26 cellular contexts compared by ENCODE assay signal in the genomic region with DNA sequence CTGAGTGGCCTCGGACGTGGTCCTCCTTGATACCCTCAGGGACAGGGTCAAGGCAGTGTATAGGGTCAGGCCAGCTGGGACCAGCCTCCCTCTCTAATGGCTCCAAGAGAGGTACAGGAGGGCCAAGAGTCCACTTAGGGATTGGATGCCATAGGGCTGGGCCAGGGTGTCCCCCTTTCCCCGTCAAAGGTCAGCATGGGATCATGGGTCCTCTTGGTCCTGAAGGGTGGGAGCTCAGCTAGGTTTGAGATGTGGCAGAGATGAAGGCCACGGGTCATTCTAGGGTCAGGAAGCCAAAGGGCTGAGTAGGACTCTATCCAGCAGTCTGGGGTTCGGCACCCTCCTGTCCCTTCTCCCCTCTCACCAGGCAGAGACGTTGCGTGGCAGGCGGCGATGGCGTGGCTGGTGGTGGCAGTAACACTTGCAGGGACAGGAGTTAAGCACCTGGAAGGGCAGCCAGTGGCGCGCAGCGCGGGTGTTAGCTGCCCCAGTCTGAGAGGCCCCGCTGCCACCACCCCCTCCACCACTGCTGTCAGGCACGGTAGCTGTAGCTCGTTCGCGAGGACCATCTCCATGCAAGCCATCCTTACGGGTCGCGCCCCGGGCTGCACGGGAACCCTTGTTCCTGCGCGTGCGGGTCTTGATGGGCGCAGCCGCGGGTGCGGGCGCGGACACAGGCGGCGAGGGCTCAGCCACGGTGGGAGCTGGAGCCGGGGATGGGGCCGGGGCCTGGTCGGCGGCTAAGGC. TPM values are rescaled to one million over a fixed set of nuclear protein-coding genes. Genes with fewer than 3 reads are reported as not detected.
DNase-seq lines count a peak whose midpoint lies in the region; ATAC-seq and TF ChIP-seq lines count a peak whose summit lies in the region.
"Had no signal": no experiment of that assay in that cellular context is flagged by ENCODE, and none has a peak within 500 bp of the region (broad histone marks: within the 10 kb centered on the region; RNA-seq: fewer than 3 reads in every experiment).

No MANE protein-coding gene starts in this region.

- H3K4me3 Mint-ChIP-seq in CD4-positive, alpha-beta T cell, result peak overlapping the region; percentile 54
- H3K4me3 Mint-ChIP-seq in WTC11, result no peak overlapping the region
- no peak overlapping the region for H3K4me3 Mint-ChIP-seq in nephron progenitor cell
- H3K4me3 Mint-ChIP-seq: activated naive CD8-positive, alpha-beta T cell treated with anti-CD3 and anti-CD28 coated beads, Interleukin-2, amount 50 U/mL, for 24 hours; mesothelial cell of epicardium; stimulated activated naive CD8-positive, alpha-beta T cell treated with anti-CD3 and anti-CD28 coated beads, Interleukin-15, Interleukin-2, amounts not matched to agents 100 ng/mL and 50 ng/mL, for 24 hours had no signal

- no peak overlapping the region for H3K4me3 ChIP-seq in AG04450 (ENCODE audit: low read depth, low read length)
- H3K4me3 ChIP-seq: left ventricle myocardium inferior, ovary, right atrium auricular region, tibial artery had no signal

- no peak for ATAC-seq in CD4-positive, alpha-beta T cell (ENCODE audit: poor library complexity)
- no peak for ATAC-seq in WTC11
- no peak for ATAC-seq in GM19035 (IDR thresholded peaks at IDR 0.05; ENCODE audit: unreplicated experiment)
- ATAC-seq: activated naive CD8-positive, alpha-beta T cell treated with anti-CD3 and anti-CD28 coated beads, Interleukin-2, amount 50 U/mL, for 24 hours; naive thymus-derived CD4-positive, alpha-beta T cell had no signal

- peak overlapping the region; percentile 21 for H3K27ac ChIP-seq in AG04450 (ENCODE audit: low read depth, low read length)
- no peak overlapping the region for H3K27ac ChIP-seq in CD4-positive, alpha-beta T cell (ENCODE audit: low read depth, low read length)
- H3K27ac ChIP-seq: left ventricle myocardium inferior, ovary, right atrium auricular region, tibial artery had no signal

- intact Hi-C loops in CD4-positive, alpha-beta T cell (cut with DNase I, micrococcal nuclease), result loop anchor here in 1 of 2 experiments (5.0 kb wide), 1 partner anchor 48 kb away; a partner anchor contains a TSS

- peaks cover 4% of the 10 kb centered on the region; the same call in 1 of the 2 replicates for H3K9me3 ChIP-seq in AG04450 (ENCODE audit: control insufficient read depth, insufficient read depth, low read length)
- H3K9me3 ChIP-seq in CD4-positive, alpha-beta T cell (ENCODE audit: control insufficient read depth, low read length), result no peaks in the 10 kb centered on the region
- H3K9me3 ChIP-seq: left ventricle myocardium inferior, ovary, right atrium auricular region, tibial artery had no signal

- POLR2A ChIA-PET in AG04450 (lab: Yijun Ruan, JAX), result no interaction called here
- POLR2A ChIA-PET in CD4-positive, alpha-beta T cell (lab: Charles Lee), result interaction anchor here (0.9 to 1.7 kb wide), 3 partner anchors 10 to 18 kb away, joined by 3 to 9 read pairs (median 8); a partner anchor contains a TSS
- POLR2A ChIA-PET in WTC11 (lab: Charles Lee), result interaction anchor here (0.8 to 1.5 kb wide), 4 partner anchors 9 to 66 kb away, joined by 3 to 4 read pairs (median 3); a partner anchor contains a TSS

- TF ChIP-seq CTCF in AG04450 (IDR thresholded peaks at IDR 0.05; ENCODE audit: low read depth, low read length) (no peak), WTC11 (IDR thresholded peaks at IDR 0.05) (no peak), nephron progenitor cell (IDR thresholded peaks at IDR 0.05) (peak; percentile 2)
- no peak for TF ChIP-seq CTCF in CD4-positive, alpha-beta T cell (IDR thresholded peaks at IDR 0.05)

- CTCF ChIA-PET in AG04450 (lab: Charles Lee) (interaction anchor here (0.5 to 2.1 kb wide), 6 partner anchors 11 to 448 kb away, joined by 3 to 10 read pairs (median 3); a partner anchor contains a TSS), WTC11 (lab: Charles Lee) (interaction anchor here (0.5 to 5.4 kb wide), 16 partner anchors 9 to 408 kb away, joined by 3 to 94 read pairs (median 6); a partner anchor contains a TSS)
- CTCF ChIA-PET in CD4-positive, alpha-beta T cell (lab: Charles Lee), result interaction anchor here (0.8 kb wide), 1 partner anchor 18 kb away, joined by 3 read pairs; a partner anchor contains a TSS

- H3K27me3 Mint-ChIP-seq in CD4-positive, alpha-beta T cell, result peaks cover 42% of the 10 kb centered on the region
- H3K27me3 Mint-ChIP-seq in WTC11 (ENCODE audit: low read depth) (peaks cover 3% of the 10 kb centered on the region; the same call in 1 of the 2 replicates), nephron progenitor cell (ENCODE audit: low read depth, poor library complexity) (peaks cover 16% of the 10 kb centered on the region)

- H3K9me3 Mint-ChIP-seq in CD4-positive, alpha-beta T cell, result no peaks in the 10 kb centered on the region
- no peaks in the 10 kb centered on the region for H3K9me3 Mint-ChIP-seq in WTC11
- H3K9me3 Mint-ChIP-seq in nephron progenitor cell, result no peaks in the 10 kb centered on the region
- H3K9me3 Mint-ChIP-seq: activated naive CD8-positive, alpha-beta T cell treated with anti-CD3 and anti-CD28 coated beads, Interleukin-2, amount 50 U/mL, for 24 hours; mesothelial cell of epicardium; stimulated activated naive CD8-positive, alpha-beta T cell treated with anti-CD3 and anti-CD28 coated beads, Interleukin-15, Interleukin-2, amounts not matched to agents 100 ng/mL and 50 ng/mL, for 24 hours had no signal

- no peak overlapping the region for H3K27ac Mint-ChIP-seq in CD4-positive, alpha-beta T cell
- H3K27ac Mint-ChIP-seq in WTC11 (no peak overlapping the region), nephron progenitor cell (no peak overlapping the region)
- H3K27ac Mint-ChIP-seq: activated naive CD8-positive, alpha-beta T cell treated with anti-CD3 and anti-CD28 coated beads, Interleukin-2, amount 50 U/mL, for 24 hours; stimulated activated naive CD8-positive, alpha-beta T cell treated with anti-CD3 and anti-CD28 coated beads, Interleukin-15, Interleukin-2, amounts not matched to agents 100 ng/mL and 50 ng/mL, for 24 hours had no signal

- peaks cover 29% of the 10 kb centered on the region for H3K4me1 Mint-ChIP-seq in CD4-positive, alpha-beta T cell (ENCODE audit: low read depth)
- H3K4me1 Mint-ChIP-seq in WTC11 (peaks cover 16% of the 10 kb centered on the region), nephron progenitor cell (peaks cover 17% of the 10 kb centered on the region)

- peaks cover 62% of the 10 kb centered on the region for H3K36me3 Mint-ChIP-seq in CD4-positive, alpha-beta T cell (ENCODE audit: low read depth)
- H3K36me3 Mint-ChIP-seq in WTC11, result peaks cover 26% of the 10 kb centered on the region
- peaks cover 48% of the 10 kb centered on the region for H3K36me3 Mint-ChIP-seq in nephron progenitor cell (ENCODE audit: low read depth)

- no peaks in the 10 kb centered on the region for H3K27me3 ChIP-seq in AG04450 (ENCODE audit: control insufficient read depth, insufficient read depth, low read length)
- peaks cover 18% of the 10 kb centered on the region for H3K27me3 ChIP-seq in CD4-positive, alpha-beta T cell (ENCODE audit: control insufficient read depth, insufficient read depth, low read length)
- H3K27me3 ChIP-seq: ovary, right atrium auricular region, tibial artery had no signal

- DNase-seq in AG04450 (ENCODE audit: low read depth, low spot score), result no peak
- DNase-seq in CD4-positive, alpha-beta T cell, result no peak
- no peak for DNase-seq in WTC11 (ENCODE audit: low spot score)
- DNase-seq in nephron progenitor cell, result no peak
- no peak for DNase-seq in stimulated activated naive CD4-positive, alpha-beta T cell treated with Interleukin-2 at 50 U/mL for 16 hours (lab: John Stamatoyannopoulos, UW)
- DNase-seq in HuH-7.5 (ENCODE audit: low spot score), result no peak
- DNase-seq: activated CD8-positive, alpha-beta memory T cell treated with anti-CD3 and anti-CD28 coated beads, Interleukin-2, amount 50 U/mL, for 4 hours; activated naive CD8-positive, alpha-beta T cell treated with anti-CD3 and anti-CD28 coated beads, Interleukin-2, amount 50 U/mL, for 24 hours; effector memory CD4-positive, alpha-beta T cell; erythroblast; GDM1; GOT3; left ventricle myocardium inferior; naive thymus-derived CD4-positive, alpha-beta T cell; NCI-H1092; NCI-H187 treated with DMSO at 0.1 percent for 48 hours; NCI-H526 treated with DMSO at 0.1 percent for 48 hours; stimulated activated CD4-positive, alpha-beta T cell treated with anti-CD3 and anti-CD28 coated beads, Interleukin-4, amount 100 ng/mL, for 24 hours; tibial artery had no signal

TF ChIP-seq in WTC11, 78 proteins besides CTCF, POLR2A, EP300 and RAD21:
- 0 out of 2 replicates have a peak, but pooled peaks have one; percentile 19 for TF ChIP-seq FOXP1 (CRISPR knock-in tag; IDR thresholded peaks at IDR 0.05; ENCODE audit: borderline replicate concordance)
- TF ChIP-seq, protein P1, sequence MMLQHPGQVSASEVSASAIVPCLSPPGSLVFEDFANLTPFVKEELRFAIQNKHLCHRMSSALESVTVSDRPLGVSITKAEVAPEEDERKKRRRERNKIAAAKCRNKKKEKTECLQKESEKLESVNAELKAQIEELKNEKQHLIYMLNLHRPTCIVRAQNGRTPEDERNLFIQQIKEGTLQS (CRISPR knock-in tag; conservative IDR thresholded peaks at IDR 0.05), result no peak
TF ChIP-seq in WTC11: peak in this region for 1.

RNA-seq across cellular contexts. Expression of a gene that starts 2.6 kb away (rescaled TPM):
- polyA plus RNA-seq in AG04450 (2011; rRNA removed), result 0.15 and 0.27 TPM in 2 replicates
- 0.17 TPM in 1 of 2 replicates, not detected in the other for polyA minus RNA-seq in AG04450 (2011; rRNA and poly(A)+ RNA removed)
- total RNA-seq in CD4-positive, alpha-beta T cell, result under 1 TPM; 0.17 to 0.19 TPM
- 2.4 to 3.1 TPM (median 2.7 TPM) in 3 replicates for total RNA-seq in WTC11 (2021)
- total RNA-seq: left ventricle myocardium inferior, SK-MEL-5 had no signal
- polyA plus RNA-seq: naive thymus-derived CD4-positive, alpha-beta T cell had no signal

RNA-seq across cellular contexts. Expression of a gene that starts 3.3 kb away (rescaled TPM):
- polyA plus RNA-seq in AG04450 (2011; rRNA removed), result 2.5 and 3.6 TPM in 2 replicates
- 5.0 and 8.6 TPM in 2 replicates for polyA minus RNA-seq in AG04450 (2011; rRNA and poly(A)+ RNA removed)
- total RNA-seq in CD4-positive, alpha-beta T cell, result 1 to 10 TPM; 1.6 to 1.7 TPM
- total RNA-seq in WTC11 (2021), result 5.2 to 7.3 TPM (median 7.2 TPM) in 3 replicates

RNA-seq across cellular contexts. Expression of a gene that starts 10.9 kb away (rescaled TPM):
- polyA plus RNA-seq in AG04450 (2011; rRNA removed), result 287 and 328 TPM in 2 replicates
- 184 and 269 TPM in 2 replicates for polyA minus RNA-seq in AG04450 (2011; rRNA and poly(A)+ RNA removed)
- total RNA-seq in CD4-positive, alpha-beta T cell, result 10 to 100 TPM; 61.2 to 64.4 TPM
- 156 to 167 TPM (median 160 TPM) in 3 replicates for total RNA-seq in WTC11 (2021)

RNA-seq across cellular contexts. Expression of a gene that starts 17.7 kb away (rescaled TPM):
- polyA plus RNA-seq in AG04450 (2011; rRNA removed), result 5.0 and 7.9 TPM in 2 replicates
- 4.0 and 5.4 TPM in 2 replicates for polyA minus RNA-seq in AG04450 (2011; rRNA and poly(A)+ RNA removed)
- total RNA-seq in CD4-positive, alpha-beta T cell, result 10 to 100 TPM; 33.2 to 36.1 TPM
- total RNA-seq in WTC11 (2021), result 9.7 to 12.2 TPM (median 10.2 TPM) in 3 replicates

RNA-seq across cellular contexts. Expression of a gene that starts 40.8 kb away (rescaled TPM):
- not detected in 2 replicates for polyA plus RNA-seq in AG04450 (2011; rRNA removed)
- not detected in 2 replicates for polyA minus RNA-seq in AG04450 (2011; rRNA and poly(A)+ RNA removed)
- under 1 TPM; 0.30 to 0.45 TPM for total RNA-seq in CD4-positive, alpha-beta T cell
- 2.5 to 4.1 TPM (median 3.4 TPM) in 3 replicates for total RNA-seq in WTC11 (2021)
- total RNA-seq: fibroblast of villous mesenchyme, SK-MEL-5 had no signal
